In the genomic region with DNA sequence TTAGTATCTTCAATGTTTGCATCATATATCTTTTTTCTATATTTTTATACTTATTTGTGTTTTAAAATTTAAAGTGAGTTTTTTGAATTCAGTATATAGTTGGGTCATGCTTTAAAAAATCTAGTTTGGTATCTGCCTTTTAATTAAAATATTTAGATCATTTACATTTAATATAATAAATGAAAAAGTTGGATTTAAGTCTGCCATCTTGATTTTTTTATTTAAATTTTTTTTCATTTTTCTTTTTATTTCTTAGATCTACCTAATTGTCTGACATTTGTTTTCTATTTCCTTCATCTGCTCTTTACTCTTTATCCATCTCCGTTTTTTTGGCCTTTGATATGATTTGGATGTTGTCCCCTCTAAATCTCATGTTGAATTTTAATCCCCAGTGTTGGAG, we compare ENCODE assay signal across 20 cellular contexts. TPM values are rescaled to one million over a fixed set of nuclear protein-coding genes. Genes with fewer than 3 reads are reported as not detected.
DNase-seq lines count a peak whose midpoint lies in the region; ATAC-seq, FAIRE-seq and TF ChIP-seq lines count a peak whose summit lies in the region.
"Had no signal": no experiment of that assay in that cellular context is flagged by ENCODE, and none has a peak within 500 bp of the region (broad histone marks: within the 10 kb centered on the region; RNA-seq: fewer than 3 reads in every experiment).

No MANE protein-coding gene starts in this region.

- H3K27ac ChIP-seq in K562 (ENCODE audit: extremely low read depth, low read depth, low read length), result no peak overlapping the region
- H3K27ac ChIP-seq: GM23248 had no signal

- FAIRE-seq in G401.6 (lab: Jason Lieb, UNC) (peak; percentile 56), K562 (lab: Jason Lieb, UNC) (no peak), frontal cortex (lab: Jason Lieb, UNC) (peak; percentile 87)
- FAIRE-seq: GM12892, GM19239, H1 had no signal

- in situ Hi-C loops in K562 (cut with MboI), result no loop called here

- H3K79me2 ChIP-seq in K562 (ENCODE audit: control insufficient read depth, insufficient read depth, low read length), result no peaks in the 10 kb centered on the region

- no peak for TF ChIP-seq POLR2A in K562 (conservative IDR thresholded peaks at IDR 0.05)

- TF ChIP-seq CTCF in K562 (IDR thresholded peaks at IDR 0.05 in 2 of 3, conservative IDR thresholded peaks at IDR 0.05 in 1 of 3; ENCODE audit: insufficient read depth in 2 of 3, low read depth in 1 of 3, low read length in 3 of 3), result no peak

- no peak overlapping the region for H2AFZ ChIP-seq in K562 (ENCODE audit: low read depth, low read length)
- H2AFZ ChIP-seq: GM23248 had no signal

- ATAC-seq in K562, result no peak

- BruUV-seq in K562 (replicated peaks; lab: Mats Ljungman, UMichigan), result no TSS peak

- 0% methylated on average over 1 of the region's 1 CpG for WGBS in K562 (ENCODE audit: insufficient coverage, low coverage, missing lambda C conversion rate)

- no peaks in the 10 kb centered on the region for H3K9me1 ChIP-seq in K562 (ENCODE audit: control insufficient read depth, insufficient read depth, low read length)

- H4K20me1 ChIP-seq in K562 (replicated peaks; ENCODE audit: control insufficient read depth, insufficient read depth, low read length), result no peaks in the 10 kb centered on the region

- intact Hi-C loops in K562 (cut with micrococcal nuclease), result no loop called here

- no peaks in the 10 kb centered on the region for H3K27me3 ChIP-seq in K562 (ENCODE audit: control insufficient read depth in 2 of 2, insufficient read depth in 2 of 2, low read length in 2 of 2)

- 0 out of 2 replicates have a peak, but pooled peaks cover 2% of the 10 kb centered on the region for H3K9me3 ChIP-seq in K562 (replicated peaks; ENCODE audit: control insufficient read depth, insufficient read depth, low read depth, low read length)

- H3K4me1 ChIP-seq in K562 (replicated peaks in 1 of 2; ENCODE audit: control insufficient read depth in 2 of 2, insufficient read depth in 2 of 2, low read length in 2 of 2), result no peaks in the 10 kb centered on the region
- H3K4me1 ChIP-seq: Caco-2 had no signal

- H3K9ac ChIP-seq in K562 (ENCODE audit: insufficient read depth in 1 of 2, low read depth in 2 of 2, low read length in 2 of 2), result no peak overlapping the region
- H3K9ac ChIP-seq: GM23248 had no signal

- DNase-seq in K562 (ENCODE audit: extremely low read depth in 1 of 4, low spot score in 3 of 4) (no peak), frontal cortex (ENCODE audit: low spot score in 2 of 2) (no peak), GM19238 (ENCODE audit: insufficient read length, low spot score) (no peak), DMS53 (lab: John Stamatoyannopoulos, UW) (no peak), cortex of kidney (lab: John Stamatoyannopoulos, UW) (no peak)
- DNase-seq in activated CD4-positive, alpha-beta T cell treated with anti-CD3 and anti-CD28 coated beads, Interleukin-2, amount 50 U/mL, for 1 hour, result no peak
- DNase-seq: C1 segment of cervical spinal cord; Caco-2; CD4-positive, alpha-beta memory T cell; DMS153; DMS79; EL; GF-D8; GM23248; H7; HCEC 1CT had no signal

- CTCF ChIA-PET in K562 (lab: Yijun Ruan, JAX; ENCODE audit: low intra/inter-chr PET ratio), result interaction anchor here (0.7 kb wide), 1 partner anchor 1717 kb away, joined by 5 read pairs; no protein-coding TSS in a partner anchor

- POLR2A ChIA-PET in K562 (lab: Yijun Ruan, JAX), result no interaction called here

- TF ChIP-seq RAD21 in K562 (CRISPR knock-in tag; conservative IDR thresholded peaks at IDR 0.05 in 1 of 2, IDR thresholded peaks at IDR 0.05 in 1 of 2), result no peak

- TF ChIP-seq EP300 in K562 (IDR thresholded peaks at IDR 0.05; ENCODE audit: low read length), result no peak

- no peaks in the 10 kb centered on the region for H3K36me3 ChIP-seq in K562 (ENCODE audit: control insufficient read depth, insufficient read depth, low read length)

- H3K4me3 ChIP-seq in K562, result no peak overlapping the region
- H3K4me3 ChIP-seq: GM23248 had no signal

- H3K4me2 ChIP-seq in K562 (ENCODE audit: insufficient read depth, low read length), result no peak overlapping the region

TF ChIP-seq in K562, 482 proteins besides CTCF, POLR2A, EP300 and RAD21:
- TF ChIP-seq RBM25 (IDR thresholded peaks at IDR 0.05; ENCODE audit: low read depth, low read length, severe bottlenecking) (peak; percentile 35), ZNF507 (tag; conservative IDR thresholded peaks at IDR 0.05) (peak; percentile 97)
- TF ChIP-seq, protein P1, sequence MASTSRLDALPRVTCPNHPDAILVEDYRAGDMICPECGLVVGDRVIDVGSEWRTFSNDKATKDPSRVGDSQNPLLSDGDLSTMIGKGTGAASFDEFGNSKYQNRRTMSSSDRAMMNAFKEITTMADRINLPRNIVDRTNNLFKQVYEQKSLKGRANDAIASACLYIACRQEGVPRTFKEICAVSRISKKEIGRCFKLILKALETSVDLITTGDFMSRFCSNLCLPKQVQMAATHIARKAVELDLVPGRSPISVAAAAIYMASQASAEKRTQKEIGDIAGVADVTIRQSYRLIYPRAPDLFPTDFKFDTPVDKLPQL (IDR thresholded peaks at IDR 0.05; ENCODE audit: extremely low read depth, insufficient read length), result no peak

RNA-seq across cellular contexts. Expression of a gene that starts 50.0 kb away (rescaled TPM):
- total RNA-seq in K562 (2011; cell fraction: chromatin; rRNA removed; ENCODE audit: low replicate concordance), result 17.8 and 43.0 TPM in 2 replicates
- total RNA-seq in K562 (2011; cell fraction: nucleolus; rRNA removed), result 8.0 and 10.5 TPM in 2 replicates
- total RNA-seq in K562 (2011; cell fraction: nucleoplasm; rRNA removed), result 17.3 and 17.6 TPM in 2 replicates
- 5.9 and 7.4 TPM in 2 replicates for total RNA-seq in K562 (2014; rRNA removed)
- 17.1 and 18.4 TPM in 2 replicates for total RNA-seq in K562 (2014; rRNA removed; fragmentation: Illumina TruSeq; extraction: Trizol)
- total RNA-seq in K562 (2015; rRNA removed; fragmentation: Illumina TruSeq; extraction: Trizol), result 18.6 and 20.7 TPM in 2 replicates
- 18.0 and 18.1 TPM in 2 replicates for total RNA-seq in K562 (2021)
- polyA plus RNA-seq in K562 (2011; rRNA removed), result 12.9 and 16.5 TPM in 2 replicates
- 7.5 and 14.3 TPM in 2 replicates for polyA plus RNA-seq in K562 (2011; cell fraction: cytosol; rRNA removed)
- 12.2 and 13.1 TPM in 2 replicates for polyA plus RNA-seq in K562 (2011; cell fraction: nucleus; rRNA removed)
- 8.5 and 12.2 TPM in 2 replicates for polyA plus RNA-seq in K562 (2012)
- polyA plus RNA-seq in K562 (2014; fragmentation: Illumina TruSeq; extraction: Trizol), result 17.4 and 18.7 TPM in 2 replicates
- polyA plus RNA-seq in K562 (2014; fragmentation: Nextera tagmentation; extraction: Ambion mirVana), result 1 to 10 TPM; 1.1 to 2.4 TPM
- 10.0 and 15.5 TPM in 2 replicates for polyA plus RNA-seq in K562 (2014; rRNA removed)
- 16.4 and 26.0 TPM in 2 replicates for polyA minus RNA-seq in K562 (2011; rRNA and poly(A)+ RNA removed)
- 10.5 and 12.3 TPM in 2 replicates for polyA minus RNA-seq in K562 (2011; cell fraction: cytosol; rRNA and poly(A)+ RNA removed)
- 8.1 and 14.8 TPM in 2 replicates for polyA minus RNA-seq in K562 (2011; cell fraction: nucleus; rRNA and poly(A)+ RNA removed)
- 27.3 TPM for total RNA-seq in frontal cortex
